Comparison of ENCODE assay signal across 10 cellular contexts in genomic region chr18:66749030-66749429, GRCh38.
DNase-seq lines count a peak whose midpoint lies in the region; ATAC-seq, FAIRE-seq and TF ChIP-seq lines count a peak whose summit lies in the region.
"Had no signal": no experiment of that assay in that cellular context is flagged by ENCODE, and none has a peak within 500 bp of the region (broad histone marks: within the 10 kb centered on the region; RNA-seq: fewer than 3 reads in every experiment).

No MANE protein-coding gene starts in this region.

- no peak for FAIRE-seq in D721Med (lab: Jason Lieb, UNC)
- FAIRE-seq: K562 had no signal

- H3K27ac ChIP-seq in OCI-LY3 (ENCODE audit: low read length) (no peak overlapping the region), dorsolateral prefrontal cortex (no peak overlapping the region), vagina (no peak overlapping the region)

- TF ChIP-seq CTCF in D721Med (IDR thresholded peaks at IDR 0.05; ENCODE audit: insufficient read depth, missing control alignments) (peak; percentile 21), OCI-LY3 (IDR thresholded peaks at IDR 0.05; ENCODE audit: low read depth, low read length) (peak; percentile 43), dorsolateral prefrontal cortex (IDR thresholded peaks at IDR 0.05 in 54 of 56, conservative IDR thresholded peaks at IDR 0.05 in 2 of 56; ENCODE audit: low read depth in 1 of 56, partially characterized antibody in 56 of 56) (peak in 55 of 56 donors; percentile 11 to 81 (median 54)), mucosa of descending colon (IDR thresholded peaks at IDR 0.05) (no peak), GM10266 (IDR thresholded peaks at IDR 0.05; ENCODE audit: control insufficient read depth, insufficient read depth, low read depth, missing control alignments) (no peak), vagina (IDR thresholded peaks at IDR 0.05) (no peak)

- H3K9me3 ChIP-seq in OCI-LY3 (ENCODE audit: insufficient read depth, low read length), result no peaks in the 10 kb centered on the region
- H3K9me3 ChIP-seq in mucosa of descending colon, result no peaks in the 10 kb centered on the region
- no peaks in the 10 kb centered on the region for H3K9me3 ChIP-seq in vagina

- no peaks in the 10 kb centered on the region for H4K20me1 ChIP-seq in OCI-LY3 (ENCODE audit: insufficient read depth, low read length)

- no peak for DNase-seq in D721Med (ENCODE audit: insufficient read length, low spot score)
- peak in 1 of 10 donors; percentile 15 for DNase-seq in dorsolateral prefrontal cortex
- DNase-seq in mucosa of descending colon, result peak in 1 of 3 donors; percentile 21
- DNase-seq in KG1 (lab: John Stamatoyannopoulos, UW), result no peak
- no peak for DNase-seq in GM10266 (ENCODE audit: extremely low spot score)
- DNase-seq in vagina (ENCODE audit: extremely low spot score in 2 of 2), result no peak
- no peak for DNase-seq in activated CD4-positive, alpha-beta T cell treated with anti-CD3 and anti-CD28 coated beads, Interleukin-2, amount 50 U/mL, for 1 hour
- DNase-seq: immature natural killer cell had no signal

- H3K4me1 ChIP-seq in OCI-LY3 (ENCODE audit: low read length) (no peaks in the 10 kb centered on the region), mucosa of descending colon (ENCODE audit: low read depth) (no peaks in the 10 kb centered on the region), vagina (no peaks in the 10 kb centered on the region)

- no peak overlapping the region for H3K4me2 ChIP-seq in OCI-LY3 (ENCODE audit: low read length)

- H3K27me3 ChIP-seq in OCI-LY3 (ENCODE audit: low read depth, low read length), result no peaks in the 10 kb centered on the region
- H3K27me3 ChIP-seq in dorsolateral prefrontal cortex, result peaks cover 0 to 2% (median 0%) of the 10 kb centered on the region in 45 donors
- H3K27me3 ChIP-seq in vagina, result no peaks in the 10 kb centered on the region

- H3K9ac ChIP-seq in OCI-LY3 (ENCODE audit: low read length), result no peak overlapping the region

- H3K79me2 ChIP-seq in OCI-LY3 (ENCODE audit: low read length), result no peaks in the 10 kb centered on the region

- H3K36me3 ChIP-seq in OCI-LY3 (replicated peaks; ENCODE audit: low read depth, low read length) (no peaks in the 10 kb centered on the region), mucosa of descending colon (ENCODE audit: low read depth) (no peaks in the 10 kb centered on the region), vagina (no peaks in the 10 kb centered on the region)

- ATAC-seq in mucosa of descending colon, result peak; percentile 44
- ATAC-seq: K562 had no signal

- H3K4me3 ChIP-seq in OCI-LY3 (ENCODE audit: low read length) (no peak overlapping the region), dorsolateral prefrontal cortex (no peak overlapping the region), mucosa of descending colon (no peak overlapping the region), vagina (no peak overlapping the region)
- H3K4me3 ChIP-seq: K562 had no signal

- no peak for TF ChIP-seq POLR2A in vagina (IDR thresholded peaks at IDR 0.05)

- H2AFZ ChIP-seq in OCI-LY3 (ENCODE audit: low read depth, low read length), result no peak overlapping the region

- intact Hi-C loops in dorsolateral prefrontal cortex (cut with DNase I) (loop anchor here (10.0 kb wide), 1 partner anchor 194 kb away; no protein-coding TSS in a partner anchor), mucosa of descending colon (cut with DNase I, micrococcal nuclease) (no loop called here), vagina (cut with DNase I) (no loop called here)

Comparison
In these comparisons a context has a peak if more than half of its experiments do, and no peak if none do; other contexts are left out.
1. CTCF ChIP-seq: peak in D721Med (single experiment), OCI-LY3 (single experiment) and dorsolateral prefrontal cortex (55 of 56); none in mucosa of descending colon (single experiment), GM10266 (single experiment) and vagina (0 of 3).
2. intact Hi-C loops: an anchor here in dorsolateral prefrontal cortex (10.0 kb wide); none called in mucosa of descending colon and vagina.